ENCODE assay signal across 22 cellular contexts in genomic region chr3:4449043-4449803, GRCh38.
"Had no signal": no experiment of that assay in that cellular context is flagged by ENCODE, and none has a peak within 500 bp of the region (broad histone marks: within the 10 kb centered on the region; RNA-seq: fewer than 3 reads in every experiment).

No MANE protein-coding gene starts in this region.

- H3K9me3 ChIP-seq: ascending aorta, body of pancreas had no signal

- H3K4me3 ChIP-seq: ascending aorta, body of pancreas, PC-9 had no signal

- DNase-seq: activated CD4-positive, alpha-beta T cell treated with anti-CD3 and anti-CD28 coated beads for 48 hours; activated CD4-positive, alpha-beta T cell treated with anti-CD3 and anti-CD28 coated beads, Interleukin-2, amount 50 U/mL, for 4 hours; activated CD4-positive, CD25-positive, alpha-beta regulatory T cell treated with anti-CD3 and anti-CD28 coated beads, Interleukin-2, amount 50 U/mL, for 72 hours; activated CD8-positive, alpha-beta memory T cell treated with anti-CD3 and anti-CD28 coated beads, Interleukin-2, amount 10 ng/mL, durations not matched to agents 7 days and 5 days; activated effector memory CD4-positive, alpha-beta T cell treated with Interleukin-2 at 50 U/mL for 16 hours; activated naive CD4-positive, alpha-beta T cell; activated T-cell treated with anti-CD3 and anti-CD28 coated beads, Interleukin-2, amount 50 U/mL, for 24 hours; amniotic stem cell; body of pancreas; central memory CD4-positive, alpha-beta T cell; KG1; NCI-H1048; NCI-H146; NCI-H187 treated with DMSO at 0.1 percent for 48 hours; NCI-H2081 treated with DMSO at 0.1 percent for 48 hours; NCI-H446; NCI-H524; PC-9; SHP77 treated with DMSO at 0.1 percent for 48 hours; T-helper 2 cell; T1000 had no signal

- H3K27ac ChIP-seq: ascending aorta, body of pancreas, PC-9 had no signal

- H3K4me2 ChIP-seq: PC-9 had no signal

- H3K4me1 ChIP-seq: ascending aorta, body of pancreas had no signal

- H3K27me3 ChIP-seq: ascending aorta, body of pancreas had no signal
